Comparison of ENCODE assay signal across 19 cellular contexts in the genomic region with DNA sequence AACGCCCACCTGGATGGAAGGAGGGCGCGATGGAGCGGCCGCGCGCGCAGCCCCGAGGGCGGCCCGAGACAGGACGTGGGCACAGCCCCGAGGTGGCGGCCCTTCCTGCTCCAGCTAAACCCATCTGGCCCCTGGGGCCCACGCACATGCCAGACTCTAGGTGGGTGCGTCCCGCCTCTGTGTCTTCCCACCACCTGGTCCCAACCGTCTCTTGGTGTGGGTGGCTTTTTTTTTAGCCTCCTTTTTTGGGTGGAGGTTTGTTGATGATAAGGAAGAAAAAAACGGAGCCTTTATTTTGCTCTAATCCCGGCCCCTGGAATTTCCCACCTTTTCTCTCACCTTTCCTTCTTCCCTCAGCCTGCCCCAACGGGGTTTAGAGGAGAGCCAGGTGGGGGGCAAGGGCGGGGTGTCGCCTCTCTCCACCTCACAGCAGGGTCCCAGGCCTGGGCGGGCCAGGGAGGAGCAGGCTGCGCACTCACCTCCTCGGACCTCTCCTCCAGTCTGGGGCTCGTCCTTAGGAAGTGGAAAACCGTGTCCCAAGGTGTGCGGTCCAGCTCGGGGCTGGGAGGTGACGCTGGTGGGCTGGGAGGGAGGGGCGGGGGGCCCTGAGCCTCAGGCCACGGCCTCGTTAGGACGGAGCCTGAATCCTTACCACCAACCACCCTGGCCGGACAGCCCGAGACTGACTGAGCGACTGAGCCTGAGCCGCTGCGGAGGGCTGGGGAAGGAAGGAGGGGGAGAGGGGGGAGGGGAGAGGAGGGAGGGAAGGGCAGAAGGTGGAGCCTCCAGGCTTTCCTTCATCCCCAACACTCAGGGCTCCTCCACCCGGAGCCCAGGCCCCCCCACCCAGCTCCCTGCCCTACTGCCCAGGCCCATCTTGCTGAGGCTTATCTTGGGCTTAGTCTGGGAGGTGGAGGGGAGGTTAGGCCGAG. TPM values are rescaled to one million over a fixed set of nuclear protein-coding genes. Genes with fewer than 3 reads are reported as not detected.
DNase-seq lines count a peak whose midpoint lies in the region; ATAC-seq and TF ChIP-seq lines count a peak whose summit lies in the region.
"Had no signal": no experiment of that assay in that cellular context is flagged by ENCODE, and none has a peak within 500 bp of the region (broad histone marks: within the 10 kb centered on the region; RNA-seq: fewer than 3 reads in every experiment).

TSS of gene SOX10 (minus strand) at position 696 of the 932 bp plus-strand sequence. CDS start 771 bp downstream, outside the sequence.

- no peak for TF ChIP-seq CTCF in glutamatergic neuron (IDR thresholded peaks at IDR 0.05; ENCODE audit: partially characterized antibody, unreplicated experiment)
- no peak for TF ChIP-seq CTCF in brain microvascular endothelial cell (IDR thresholded peaks at IDR 0.05; ENCODE audit: low read depth, low read length, missing control alignments)

- no peak within 1 kb of the TSS for H4K91ac ChIP-seq in neuronal stem cell (ENCODE audit: low read depth, low read length, poor library complexity)

- peaks cover 0 to 32% of the 10 kb centered on the region in 2 donors for H3K4me1 ChIP-seq in neuronal stem cell (ENCODE audit: control insufficient read depth in 2 of 2, insufficient read depth in 1 of 2, low read depth in 1 of 2, low read length in 2 of 2)
- H3K4me1 ChIP-seq in naive thymus-derived CD4-positive, alpha-beta T cell (ENCODE audit: control insufficient read depth in 2 of 2, insufficient read depth in 2 of 2, low read length in 2 of 2): no peaks in the 10 kb centered on the region

- no peaks in the 10 kb centered on the region for H3K27me3 Mint-ChIP-seq in stimulated activated naive CD8-positive, alpha-beta T cell treated with anti-CD3 and anti-CD28 coated beads, Interleukin-15, amount 100 ng/mL, for 72 hours
- H3K27me3 Mint-ChIP-seq in glutamatergic neuron (ENCODE audit: unreplicated experiment): peaks cover 15% of the 10 kb centered on the region
- no peaks in the 10 kb centered on the region for H3K27me3 Mint-ChIP-seq in naive thymus-derived CD4-positive, alpha-beta T cell
- no peaks in the 10 kb centered on the region for H3K27me3 Mint-ChIP-seq in activated naive CD8-positive, alpha-beta T cell treated with anti-CD3 and anti-CD28 coated beads, Interleukin-2, amount 50 U/mL, for 24 hours

- no peak within 1 kb of the TSS for H3K4me3 Mint-ChIP-seq in stimulated activated naive CD8-positive, alpha-beta T cell treated with anti-CD3 and anti-CD28 coated beads, Interleukin-15, amount 100 ng/mL, for 72 hours
- H3K4me3 Mint-ChIP-seq in glutamatergic neuron (ENCODE audit: unreplicated experiment): no peak within 1 kb of the TSS
- no peak within 1 kb of the TSS for H3K4me3 Mint-ChIP-seq in naive thymus-derived CD4-positive, alpha-beta T cell
- no peak within 1 kb of the TSS for H3K4me3 Mint-ChIP-seq in activated naive CD8-positive, alpha-beta T cell treated with anti-CD3 and anti-CD28 coated beads, Interleukin-2, amount 50 U/mL, for 24 hours
- H3K4me3 Mint-ChIP-seq: HFFc6 had no signal

- peak within 1 kb of the TSS; percentile 99 for H2AK5ac ChIP-seq in neuronal stem cell (ENCODE audit: low read depth, low read length)

- H2BK12ac ChIP-seq in neuronal stem cell (ENCODE audit: low read length): peak within 1 kb of the TSS; percentile 81

- H3K4me2 ChIP-seq in neuronal stem cell (ENCODE audit: insufficient read depth, low read length, poor library complexity, severe bottlenecking): peak within 1 kb of the TSS; percentile 52
- H3K4me2 ChIP-seq: PC-9 had no signal

- no peaks in the 10 kb centered on the region for H3K4me1 Mint-ChIP-seq in stimulated activated naive CD8-positive, alpha-beta T cell treated with anti-CD3 and anti-CD28 coated beads, Interleukin-15, amount 100 ng/mL, for 72 hours
- no peaks in the 10 kb centered on the region for H3K4me1 Mint-ChIP-seq in glutamatergic neuron (ENCODE audit: low read depth, unreplicated experiment)
- H3K4me1 Mint-ChIP-seq in naive thymus-derived CD4-positive, alpha-beta T cell: peaks cover 0 to 4% (median 0%) of the 10 kb centered on the region in 7 donors
- no peaks in the 10 kb centered on the region for H3K4me1 Mint-ChIP-seq in activated naive CD8-positive, alpha-beta T cell treated with anti-CD3 and anti-CD28 coated beads, Interleukin-2, amount 50 U/mL, for 24 hours

- H3K4me3 ChIP-seq in neuronal stem cell (ENCODE audit: low read length in 2 of 2): peak within 1 kb of the TSS in 1 of 2 donors; percentile 43
- no peak within 1 kb of the TSS for H3K4me3 ChIP-seq in brain microvascular endothelial cell (ENCODE audit: low read depth, low read length)
- H3K4me3 ChIP-seq in naive thymus-derived CD4-positive, alpha-beta T cell (ENCODE audit: low read length): no peak within 1 kb of the TSS
- H3K4me3 ChIP-seq: PC-9 had no signal

- POLR2A ChIA-PET in naive thymus-derived CD4-positive, alpha-beta T cell (lab: Charles Lee): no interaction called here

- H2AFZ ChIP-seq in neuronal stem cell (ENCODE audit: low read length): no peak within 1 kb of the TSS
- H2AFZ ChIP-seq: PC-9 had no signal

- ATAC-seq in stimulated activated naive CD8-positive, alpha-beta T cell treated with anti-CD3 and anti-CD28 coated beads, Interleukin-15, amount 100 ng/mL, for 72 hours: peak; percentile 32
- no peak for ATAC-seq in stimulated activated naive CD8-positive, alpha-beta T cell treated with anti-CD3 and anti-CD28 coated beads, Interleukin-15, Interleukin-2, amounts not matched to agents 100 U/mL and 50 U/mL, for 24 hours
- ATAC-seq in naive thymus-derived CD4-positive, alpha-beta T cell: no peak
- ATAC-seq in activated naive CD8-positive, alpha-beta T cell treated with anti-CD3 and anti-CD28 coated beads, Interleukin-2, amount 50 U/mL, for 24 hours: no peak

- H3K18ac ChIP-seq in neuronal stem cell (ENCODE audit: low read length): peak within 1 kb of the TSS; percentile 96

- no peaks in the 10 kb centered on the region for H3K9me3 ChIP-seq in neuronal stem cell (replicated peaks in 1 of 2; ENCODE audit: control insufficient read depth in 2 of 2, insufficient read depth in 1 of 2, low read depth in 1 of 2, low read length in 2 of 2)
- H3K9me3 ChIP-seq in naive thymus-derived CD4-positive, alpha-beta T cell (ENCODE audit: control insufficient read depth in 2 of 3, low read length in 3 of 3): no peaks in the 10 kb centered on the region
- H3K9me3 ChIP-seq: transverse colon had no signal

- H3K27ac Mint-ChIP-seq in stimulated activated naive CD8-positive, alpha-beta T cell treated with anti-CD3 and anti-CD28 coated beads, Interleukin-15, amount 100 ng/mL, for 72 hours: peak within 1 kb of the TSS; percentile 19 to 75
- no peak within 1 kb of the TSS for H3K27ac Mint-ChIP-seq in glutamatergic neuron (ENCODE audit: unreplicated experiment)
- H3K27ac Mint-ChIP-seq in naive thymus-derived CD4-positive, alpha-beta T cell: no peak within 1 kb of the TSS
- no peak within 1 kb of the TSS for H3K27ac Mint-ChIP-seq in activated naive CD8-positive, alpha-beta T cell treated with anti-CD3 and anti-CD28 coated beads, Interleukin-2, amount 50 U/mL, for 24 hours
- H3K27ac Mint-ChIP-seq: HFFc6, nephron had no signal

- no peak for DNase-seq in stimulated activated naive CD8-positive, alpha-beta T cell treated with anti-CD3 and anti-CD28 coated beads, Interleukin-15, amount 100 ng/mL, for 72 hours
- DNase-seq in stimulated activated naive CD8-positive, alpha-beta T cell treated with anti-CD3 and anti-CD28 coated beads, Interleukin-15, Interleukin-2, amounts not matched to agents 100 U/mL and 50 U/mL, for 24 hours: no peak
- peak; percentile 37 for DNase-seq in glutamatergic neuron
- DNase-seq in neuronal stem cell (ENCODE audit: low spot score): no peak
- DNase-seq in brain microvascular endothelial cell: no peak
- DNase-seq in naive thymus-derived CD4-positive, alpha-beta T cell: no peak
- no peak for DNase-seq in mucosa of gallbladder (ENCODE audit: low spot score)
- DNase-seq in activated naive CD8-positive, alpha-beta T cell treated with anti-CD3 and anti-CD28 coated beads, Interleukin-2, amount 50 U/mL, for 24 hours: no peak
- DNase-seq: activated CD4-positive, CD25-positive, alpha-beta regulatory T cell treated with anti-CD3 and anti-CD28 coated beads, Interleukin-2, amount 50 U/mL, for 72 hours; activated T-cell treated with anti-CD3 and anti-CD28 coated beads for 4 hours; HFFc6; left cardiac atrium; NCI-H1092; NCI-H2227 treated with DMSO at 0.1 percent for 48 hours; PC-9; transverse colon had no signal

- H3K36me3 Mint-ChIP-seq in glutamatergic neuron (ENCODE audit: unreplicated experiment): no peaks in the 10 kb centered on the region
- H3K36me3 Mint-ChIP-seq in naive thymus-derived CD4-positive, alpha-beta T cell: peaks cover 0 to 4% (median 0%) of the 10 kb centered on the region in 5 donors
- no peaks in the 10 kb centered on the region for H3K36me3 Mint-ChIP-seq in activated naive CD8-positive, alpha-beta T cell treated with anti-CD3 and anti-CD28 coated beads, Interleukin-2, amount 50 U/mL, for 24 hours (ENCODE audit: low read depth)

- no CpG with 5 or more reads among the region's 42 CpGs for WGBS in neuronal stem cell (ENCODE audit: extremely low coverage in 2 of 2, insufficient read length in 2 of 2, insufficient replicate concordance in 1 of 2), 2 donors

- no peak within 1 kb of the TSS for H3K4ac ChIP-seq in neuronal stem cell (ENCODE audit: low read length)

- H2BK120ac ChIP-seq in neuronal stem cell (ENCODE audit: low read depth, low read length): peak within 1 kb of the TSS; percentile 64

- peak within 1 kb of the TSS; percentile 99 for H3K23ac ChIP-seq in neuronal stem cell (ENCODE audit: low read depth, low read length, poor library complexity)

- H4K8ac ChIP-seq in neuronal stem cell (ENCODE audit: low read depth, low read length): no peak within 1 kb of the TSS

- H3K14ac ChIP-seq in neuronal stem cell (ENCODE audit: low read length): peak within 1 kb of the TSS; percentile 5

- H3K9me3 Mint-ChIP-seq in stimulated activated naive CD8-positive, alpha-beta T cell treated with anti-CD3 and anti-CD28 coated beads, Interleukin-15, amount 100 ng/mL, for 72 hours: no peaks in the 10 kb centered on the region
- H3K9me3 Mint-ChIP-seq in glutamatergic neuron (ENCODE audit: unreplicated experiment): peaks cover 1% of the 10 kb centered on the region
- H3K9me3 Mint-ChIP-seq in naive thymus-derived CD4-positive, alpha-beta T cell: no peaks in the 10 kb centered on the region
- no peaks in the 10 kb centered on the region for H3K9me3 Mint-ChIP-seq in activated naive CD8-positive, alpha-beta T cell treated with anti-CD3 and anti-CD28 coated beads, Interleukin-2, amount 50 U/mL, for 24 hours
- H3K9me3 Mint-ChIP-seq: HFFc6, nephron had no signal

- no peak within 1 kb of the TSS for H3K27ac ChIP-seq in neuronal stem cell (replicated peaks; ENCODE audit: low read length)
- H3K27ac ChIP-seq in brain microvascular endothelial cell: no peak within 1 kb of the TSS
- H3K27ac ChIP-seq in naive thymus-derived CD4-positive, alpha-beta T cell (ENCODE audit: low read depth, low read length): no peak within 1 kb of the TSS
- H3K27ac ChIP-seq: PC-9 had no signal

- in situ Hi-C loops in brain microvascular endothelial cell (cut with HindIII; ENCODE audit: low pct_ligation_motif_present, low sequenced_read_pairs): no loop called here

- CTCF ChIA-PET in naive thymus-derived CD4-positive, alpha-beta T cell (lab: Charles Lee): no interaction called here

- H2BK5ac ChIP-seq in neuronal stem cell (ENCODE audit: low read length): peak within 1 kb of the TSS; percentile 42

- intact Hi-C loops in naive thymus-derived CD4-positive, alpha-beta T cell (cut with micrococcal nuclease): no loop called here

- no peaks in the 10 kb centered on the region for H3K79me1 ChIP-seq in neuronal stem cell (ENCODE audit: low read depth, low read length)

- H3K36me3 ChIP-seq in neuronal stem cell (replicated peaks in 1 of 2; ENCODE audit: control insufficient read depth in 2 of 2, insufficient read depth in 2 of 2, low read length in 2 of 2) (peaks cover 0 to 4% of the 10 kb centered on the region in 2 donors), brain microvascular endothelial cell (replicated peaks) (no peaks in the 10 kb centered on the region)
- peaks cover 0 to 23% (median 0%) of the 10 kb centered on the region in 3 experiments for H3K36me3 ChIP-seq in naive thymus-derived CD4-positive, alpha-beta T cell (ENCODE audit: control insufficient read depth in 2 of 3, insufficient read depth in 3 of 3, low read length in 3 of 3)
- H3K36me3 ChIP-seq: transverse colon had no signal

- peak within 1 kb of the TSS; percentile 98 for H2BK15ac ChIP-seq in neuronal stem cell (ENCODE audit: low read length)

- peaks cover 0 to 22% (median 10%) of the 10 kb centered on the region in 3 experiments for H3K27me3 ChIP-seq in neuronal stem cell (ENCODE audit: control insufficient read depth in 3 of 3, insufficient read depth in 3 of 3, low read depth in 1 of 3, low read length in 3 of 3)
- peaks cover 13% of the 10 kb centered on the region for H3K27me3 ChIP-seq in brain microvascular endothelial cell (replicated peaks)
- H3K27me3 ChIP-seq in naive thymus-derived CD4-positive, alpha-beta T cell (ENCODE audit: control insufficient read depth in 2 of 2, insufficient read depth in 2 of 2, low read length in 2 of 2): no peaks in the 10 kb centered on the region
- H3K27me3 ChIP-seq: transverse colon had no signal

- H3K9ac ChIP-seq in neuronal stem cell (ENCODE audit: low read depth, low read length, poor library complexity): peak within 1 kb of the TSS; percentile 82

RNA-seq across cellular contexts. Expression of gene SOX10, which starts in this region (rescaled TPM):
- total RNA-seq in glutamatergic neuron (ENCODE audit: unreplicated experiment): not detected
- polyA plus RNA-seq in neuronal stem cell (2013, experiment 1 of 2): 1.5 TPM
- polyA plus RNA-seq in neuronal stem cell (2013, experiment 2 of 2): 1.4 TPM
- total RNA-seq in naive thymus-derived CD4-positive, alpha-beta T cell: not detected
- polyA plus RNA-seq in naive thymus-derived CD4-positive, alpha-beta T cell: not detected
- total RNA-seq in mucosa of gallbladder: 5.1 TPM
- total RNA-seq: dermis microvascular lymphatic vessel endothelial cell, fibroblast of villous mesenchyme, HFFc6, PC-9 had no signal

Comparison
In these comparisons a context has a peak if more than half of its experiments do, and no peak if none do; other contexts are left out.
1. Peak in DNase-seq in glutamatergic neuron; RNA of the gene not detected or under 1 TPM.
2. H3K27ac Mint-ChIP-seq: peak in stimulated activated naive CD8-positive, alpha-beta T cell treated with anti-CD3 and anti-CD28 coated beads, Interleukin-15, amount 100 ng/mL, for 72 hours (2 of 2); none in glutamatergic neuron (single experiment), naive thymus-derived CD4-positive, alpha-beta T cell (0 of 9) and activated naive CD8-positive, alpha-beta T cell treated with anti-CD3 and anti-CD28 coated beads, Interleukin-2, amount 50 U/mL, for 24 hours (single experiment).